ENCODE assay signal across 7 cellular contexts in genomic region chr3:63739474-63739873, GRCh38.
"Had no signal": no experiment of that assay in that cellular context is flagged by ENCODE, and none has a peak within 500 bp of the region (broad histone marks: within the 10 kb centered on the region; RNA-seq: fewer than 3 reads in every experiment).

No MANE protein-coding gene starts in this region.

- FAIRE-seq: GM12878, GM12891, GM12892, GM18507, GM19239 had no signal

- DNase-seq: GDM1, GF-D8 had no signal
